ENCODE assay signal across 11 cellular contexts in the genomic region with DNA sequence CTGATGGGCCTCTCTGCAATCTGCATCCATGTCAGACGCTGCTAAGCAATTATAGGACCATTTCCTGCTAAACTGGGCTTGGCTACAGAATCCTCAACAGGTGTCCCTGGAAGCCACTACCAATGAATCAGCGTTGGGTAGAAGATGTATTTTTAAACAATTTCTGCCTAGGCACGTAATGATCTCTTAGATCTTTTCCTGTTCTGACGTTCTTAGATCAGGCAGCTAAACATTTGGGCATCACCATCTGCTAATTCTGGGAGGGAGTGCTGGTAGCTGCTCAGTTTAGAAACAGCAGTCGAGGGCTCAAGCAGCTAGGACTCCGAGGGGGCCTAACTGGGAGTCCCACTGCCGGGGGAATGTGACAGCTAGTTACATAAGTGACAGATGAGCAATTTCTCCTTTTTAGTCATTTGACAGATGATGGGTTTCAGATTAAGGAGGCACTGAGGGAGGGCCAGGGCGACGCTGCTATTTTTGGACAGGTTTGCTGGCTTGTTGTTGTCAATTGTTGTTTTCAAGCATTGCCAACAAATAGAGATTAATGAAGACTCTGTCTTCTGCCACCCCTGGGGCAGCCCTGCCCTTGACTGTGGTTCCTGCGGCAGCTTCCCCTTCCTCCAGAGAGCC.
DNase-seq lines count a peak whose midpoint lies in the region; ATAC-seq lines count a peak whose summit lies in the region.
"Had no signal": no experiment of that assay in that cellular context is flagged by ENCODE, and none has a peak within 500 bp of the region (broad histone marks: within the 10 kb centered on the region; RNA-seq: fewer than 3 reads in every experiment).

No MANE protein-coding gene starts in this region.

- no peak overlapping the region for H3K4me3 Mint-ChIP-seq in stimulated activated effector memory CD8-positive, alpha-beta T cell treated with anti-CD3 and anti-CD28 coated beads, Interleukin-12 subunit alpha, Interleukin-12 subunit beta, amount 100 ng/mL, for 72 hours
- H3K4me3 Mint-ChIP-seq: IgD-negative memory B cell had no signal

- peak; percentile 1 to 61 for DNase-seq in NCI-H2081 (lab: John Stamatoyannopoulos, UW)
- DNase-seq in NCI-H2081 treated with DMSO at 0.1 percent for 48 hours (lab: John Stamatoyannopoulos, UW) = no peak
- DNase-seq in NCI-H524 treated with DMSO at 0.1 percent for 48 hours (lab: John Stamatoyannopoulos, UW) = peak; percentile 44
- DNase-seq in stimulated activated effector memory CD8-positive, alpha-beta T cell treated with anti-CD3 and anti-CD28 coated beads, Interleukin-12 subunit alpha, Interleukin-12 subunit beta, amount 100 ng/mL, for 72 hours (ENCODE audit: low spot score in 2 of 2) = no peak
- no peak for DNase-seq in 8988T
- no peak for DNase-seq in activated CD8-positive, alpha-beta memory T cell treated with anti-CD3 and anti-CD28 coated beads, Interleukin-2, amount 50 U/mL, for 4 hours
- DNase-seq: spleen, trophoblast cell had no signal

- ATAC-seq in HG02870 (IDR thresholded peaks at IDR 0.05; ENCODE audit: unreplicated experiment) (peak; percentile 97), GM21528 (IDR thresholded peaks at IDR 0.05; ENCODE audit: low FRiP score, unreplicated experiment) (no peak)
- ATAC-seq in stimulated activated effector memory CD8-positive, alpha-beta T cell treated with anti-CD3 and anti-CD28 coated beads, Interleukin-12 subunit alpha, Interleukin-12 subunit beta, amount 100 ng/mL, for 72 hours = peak; percentile 33

- no peaks in the 10 kb centered on the region for H3K36me3 Mint-ChIP-seq in stimulated activated effector memory CD8-positive, alpha-beta T cell treated with anti-CD3 and anti-CD28 coated beads, Interleukin-12 subunit alpha, Interleukin-12 subunit beta, amount 100 ng/mL, for 72 hours
- H3K36me3 Mint-ChIP-seq: IgD-negative memory B cell had no signal

- H3K9me3 Mint-ChIP-seq in stimulated activated effector memory CD8-positive, alpha-beta T cell treated with anti-CD3 and anti-CD28 coated beads, Interleukin-12 subunit alpha, Interleukin-12 subunit beta, amount 100 ng/mL, for 72 hours = no peaks in the 10 kb centered on the region
- H3K9me3 Mint-ChIP-seq: IgD-negative memory B cell had no signal

- H3K4me1 Mint-ChIP-seq in stimulated activated effector memory CD8-positive, alpha-beta T cell treated with anti-CD3 and anti-CD28 coated beads, Interleukin-12 subunit alpha, Interleukin-12 subunit beta, amount 100 ng/mL, for 72 hours = no peaks in the 10 kb centered on the region

- no peak overlapping the region for H3K27ac Mint-ChIP-seq in stimulated activated effector memory CD8-positive, alpha-beta T cell treated with anti-CD3 and anti-CD28 coated beads, Interleukin-12 subunit alpha, Interleukin-12 subunit beta, amount 100 ng/mL, for 72 hours

Comparison
In these comparisons a context has a peak if more than half of its experiments do, and no peak if none do; other contexts are left out.
1. DNase-seq: peak in NCI-H2081 (2 of 2) and NCI-H524 treated with DMSO at 0.1 percent for 48 hours (single experiment); none in NCI-H2081 treated with DMSO at 0.1 percent for 48 hours (single experiment), stimulated activated effector memory CD8-positive, alpha-beta T cell treated with anti-CD3 and anti-CD28 coated beads, Interleukin-12 subunit alpha, Interleukin-12 subunit beta, amount 100 ng/mL, for 72 hours (0 of 2), 8988T (single experiment) and activated CD8-positive, alpha-beta memory T cell treated with anti-CD3 and anti-CD28 coated beads, Interleukin-2, amount 50 U/mL, for 4 hours (single experiment).